ENCODE assay signal across 8 cellular contexts in the genomic region with DNA sequence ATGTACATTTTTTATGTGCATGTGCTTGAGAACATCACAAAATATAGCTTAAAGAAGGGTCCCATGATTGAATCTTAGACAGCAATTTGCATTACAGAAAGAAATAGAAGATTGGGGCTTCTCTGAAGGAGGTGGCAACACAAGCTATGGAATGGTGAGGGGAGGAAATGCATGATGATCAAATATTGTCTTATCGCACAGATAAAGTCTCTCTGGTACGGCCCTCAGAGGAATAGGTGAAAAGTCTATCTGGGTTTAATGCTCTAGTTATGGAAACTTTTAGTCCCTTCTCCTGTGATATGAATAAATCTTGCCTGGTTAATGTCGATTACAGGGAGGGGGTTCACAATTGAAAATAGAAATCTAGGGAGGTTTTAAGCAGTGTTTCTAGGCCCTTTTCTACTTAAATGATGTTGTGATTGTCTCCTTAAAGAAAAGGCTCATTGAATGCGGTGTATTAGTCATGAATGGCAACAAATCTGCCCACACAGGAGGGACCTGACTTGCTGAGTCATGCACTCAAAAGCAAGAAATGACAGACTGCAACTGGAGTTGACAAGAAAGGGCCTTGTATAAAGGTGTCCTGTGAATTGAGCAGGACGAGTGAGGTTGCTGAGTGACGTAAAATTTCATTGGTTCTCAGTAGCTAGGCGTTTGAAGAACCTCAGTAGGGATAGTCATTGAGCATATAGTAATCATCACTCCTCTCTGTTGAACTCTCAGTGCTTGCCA.
DNase-seq lines count a peak whose midpoint lies in the region; ATAC-seq, FAIRE-seq and TF ChIP-seq lines count a peak whose summit lies in the region.

No MANE protein-coding gene starts in this region.

- H3K36me3 ChIP-seq in PC-9 (ENCODE audit: low read depth) = no peaks in the 10 kb centered on the region
- no peaks in the 10 kb centered on the region for H3K36me3 ChIP-seq in upper lobe of left lung

- no peak overlapping the region for H2AK5ac ChIP-seq in H9 (ENCODE audit: insufficient read length, low read length)

- H3K4me3 ChIP-seq in PC-9 (no peak overlapping the region), upper lobe of left lung (no peak overlapping the region)

- H3K4me2 ChIP-seq in H9 (ENCODE audit: insufficient read depth, insufficient read length, low read length) (no peak overlapping the region), PC-9 (peak overlapping the region; percentile 32)

- TF ChIP-seq CTCF in H9 (conservative IDR thresholded peaks at IDR 0.05) (no peak), PC-9 (conservative IDR thresholded peaks at IDR 0.05) (no peak), upper lobe of left lung (IDR thresholded peaks at IDR 0.05) (no peak)

- no CpG with 5 or more reads among the region's 7 CpGs for WGBS in H9 (ENCODE audit: extremely low coverage, insufficient read length, low lambda C conversion rate)
- WGBS in upper lobe of left lung, 2 donors = 75 to 87% methylated on average over 7 of the region's 7 CpGs

- H3K23me2 ChIP-seq in H9 (ENCODE audit: insufficient read length, low read depth, low read length, poor library complexity, severe bottlenecking) = no peaks in the 10 kb centered on the region

- peaks cover 19 to 20% of the 10 kb centered on the region in 2 experiments for H3K4me1 Mint-ChIP-seq in H9

- H2BK20ac ChIP-seq in H9 (ENCODE audit: low read depth, low read length, poor library complexity, severe bottlenecking) = no peak overlapping the region

- BruUV-seq in PC-9 (replicated peaks; lab: Mats Ljungman, UMichigan) = no TSS peak

- H3K18ac ChIP-seq in H9 (ENCODE audit: insufficient read length, low read depth, low read length) = no peak overlapping the region

- H2BK15ac ChIP-seq in H9 (ENCODE audit: low read depth, low read length) = no peak overlapping the region

- TF ChIP-seq POLR2A in GM12892 (IDR thresholded peaks at IDR 0.05; ENCODE audit: low read depth, low read length) = no peak
- TF ChIP-seq POLR2A in upper lobe of left lung (IDR thresholded peaks at IDR 0.05) = no peak

- H2AFZ ChIP-seq in H9 (ENCODE audit: low read length) = no peak overlapping the region
- H2AFZ ChIP-seq in PC-9 = peak overlapping the region; percentile 70

- FAIRE-seq in GM12892 (lab: Jason Lieb, UNC) = no peak

- H3K27ac Mint-ChIP-seq in H9 = peak overlapping the region in 2 of 3 experiments; percentile 17 to 40; a peak in 1 of 7 replicates

- no peak overlapping the region for H3K27ac ChIP-seq in H9 (ENCODE audit: insufficient read length, low read depth, low read length)
- H3K27ac ChIP-seq in PC-9 = peak overlapping the region; percentile 72
- no peak overlapping the region for H3K27ac ChIP-seq in upper lobe of left lung

- peaks cover 7 to 11% of the 10 kb centered on the region in 2 experiments for H3K9me3 Mint-ChIP-seq in H9

- POLR2A ChIA-PET in PC-9 (lab: Charles Lee; ENCODE audit: unreplicated experiment) = no interaction called here

- no peaks in the 10 kb centered on the region for H3K4me1 ChIP-seq in H9 (ENCODE audit: insufficient read depth, low read length)
- H3K4me1 ChIP-seq in PC-9 (replicated peaks; ENCODE audit: insufficient read depth) = peaks cover 14% of the 10 kb centered on the region
- no peaks in the 10 kb centered on the region for H3K4me1 ChIP-seq in upper lobe of left lung

- H4K20me1 ChIP-seq in H9 (ENCODE audit: control insufficient read depth, insufficient read depth, insufficient read length) (no peaks in the 10 kb centered on the region), PC-9 (ENCODE audit: insufficient read depth) (no peaks in the 10 kb centered on the region)

- no peak overlapping the region for H2BK5ac ChIP-seq in H9 (ENCODE audit: insufficient read length, low read length)

- H4K5ac ChIP-seq in H9 (ENCODE audit: insufficient read length, low read depth, low read length) = no peak overlapping the region

- H3T11ph ChIP-seq in H9 (ENCODE audit: low read length) = no peak overlapping the region

- intact Hi-C loops in PC-9 (cut with micrococcal nuclease; ENCODE audit: unreplicated experiment) = no loop called here

- H3K56ac ChIP-seq in H9 (ENCODE audit: insufficient read length, low read depth, low read length) = no peak overlapping the region

- H3K79me2 ChIP-seq in H9 (ENCODE audit: insufficient read depth, low read length) = no peaks in the 10 kb centered on the region
- no peaks in the 10 kb centered on the region for H3K79me2 ChIP-seq in PC-9 (ENCODE audit: low read depth)

- H3K4me3 Mint-ChIP-seq in H9 = no peak overlapping the region

- no peak overlapping the region for H2BK120ac ChIP-seq in H9 (ENCODE audit: low read depth, low read length, poor library complexity, severe bottlenecking)

- no peaks in the 10 kb centered on the region for H3K27me3 Mint-ChIP-seq in H9 (ENCODE audit: low read depth)

- H3K27me3 ChIP-seq in H9 (ENCODE audit: insufficient read depth, low read length) (no peaks in the 10 kb centered on the region), PC-9 (ENCODE audit: insufficient read depth, low read depth) (no peaks in the 10 kb centered on the region), upper lobe of left lung (no peaks in the 10 kb centered on the region)

- no peak overlapping the region for H3K9ac ChIP-seq in H9 (ENCODE audit: extremely low read depth, insufficient read length, low read length)

- H4K8ac ChIP-seq in H9 (replicated peaks; ENCODE audit: insufficient read length, low read depth, low read length) = no peak overlapping the region

- no peak overlapping the region for H3K4ac ChIP-seq in H9 (ENCODE audit: low read depth, low read length)

- no peak overlapping the region for H3K14ac ChIP-seq in H9 (ENCODE audit: insufficient read depth, low read length)

- H4K91ac ChIP-seq in H9 (ENCODE audit: insufficient read length, low read depth, low read length) = no peak overlapping the region

- CTCF ChIA-PET in PC-9 (lab: Charles Lee) = no interaction called here

- H3K9me3 ChIP-seq in H9 (ENCODE audit: control insufficient read depth, low read depth, low read length) (no peaks in the 10 kb centered on the region), PC-9 (ENCODE audit: insufficient read depth, low read depth) (peaks cover 15% of the 10 kb centered on the region; the same call in 1 of the 2 replicates), upper lobe of left lung (no peaks in the 10 kb centered on the region)

- no peak for ATAC-seq in upper lobe of left lung (ENCODE audit: low FRiP score in 2 of 2)

- no peaks in the 10 kb centered on the region for H3K79me1 ChIP-seq in H9 (ENCODE audit: insufficient read depth, low read depth, low read length, poor library complexity, severe bottlenecking)

- H3K9me2 ChIP-seq in PC-9 (ENCODE audit: insufficient read depth) = no peaks in the 10 kb centered on the region

- no peak overlapping the region for H3K23ac ChIP-seq in H9 (ENCODE audit: insufficient read length, low read depth, low read length)

- no peak for TF ChIP-seq EP300 in upper lobe of left lung (IDR thresholded peaks at IDR 0.05)

- H2BK12ac ChIP-seq in H9 (ENCODE audit: insufficient read length, low read depth, low read length) = no peak overlapping the region

- peak; percentile 84 for DNase-seq in DMS53 (lab: John Stamatoyannopoulos, UW)
- DNase-seq in H9 = no peak
- DNase-seq in PC-9 = peak; percentile 45 to 78
- peak; percentile 16 for DNase-seq in glomerular endothelial cell (ENCODE audit: extremely low read depth, low read depth, low spot score)
- no peak for DNase-seq in AML-193 (lab: John Stamatoyannopoulos, UW)
- DNase-seq in activated gamma-delta T cell treated with Interleukin-2 at 50 U/mL for 16 hours = no peak
- no peak for DNase-seq in GM12892 (ENCODE audit: insufficient read length)
- no peak for DNase-seq in upper lobe of left lung

- H3F3A ChIP-seq in PC-9 (ENCODE audit: insufficient read depth, low read depth) = 0 out of 2 replicates have a peak, but pooled peaks cover 9% of the 10 kb centered on the region

- peaks cover 0 to 24% (median 9%) of the 10 kb centered on the region in 3 experiments; a peak in 5 of 7 replicates for H3K36me3 Mint-ChIP-seq in H9 (ENCODE audit: insufficient read depth in 1 of 3, low read depth in 3 of 3)

Comparison
In these comparisons a context has a peak if more than half of its experiments do, and no peak if none do; other contexts are left out.
1. DNase-seq: peak in DMS53 (single experiment), PC-9 (2 of 2) and glomerular endothelial cell (single experiment); none in H9 (single experiment), AML-193 (0 of 2), activated gamma-delta T cell treated with Interleukin-2 at 50 U/mL for 16 hours (single experiment), GM12892 (single experiment) and upper lobe of left lung (0 of 2).